9 cellular contexts compared by ENCODE assay signal in the genomic region with DNA sequence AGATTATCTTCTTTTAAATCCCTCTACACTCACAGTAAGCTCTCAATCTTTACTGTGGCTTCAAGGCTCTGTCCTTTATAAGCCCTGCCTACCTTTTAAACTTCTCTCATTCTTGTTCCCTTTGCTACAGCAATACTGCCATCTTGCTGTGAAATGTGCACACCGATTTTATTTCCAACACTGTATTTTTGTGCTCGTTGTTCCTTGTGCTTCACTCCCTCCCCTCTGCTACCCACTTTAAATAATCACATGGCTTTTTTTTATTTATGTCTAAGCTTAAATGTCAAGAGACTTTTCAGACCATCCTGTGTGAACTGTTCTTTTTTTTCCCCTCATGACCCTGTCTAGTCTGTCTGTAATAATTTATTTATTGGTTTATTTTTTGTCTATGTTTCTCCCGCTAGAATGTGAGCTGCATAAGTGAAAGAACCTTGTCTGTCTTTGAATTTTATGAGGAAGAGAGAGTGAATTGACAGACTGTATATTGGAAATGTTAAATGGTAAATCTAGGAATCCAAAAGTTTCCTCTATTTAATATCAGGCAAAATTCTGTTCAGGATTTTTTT. TPM values are rescaled to one million over a fixed set of nuclear protein-coding genes. Genes with fewer than 3 reads are reported as not detected.
A peak's percentile ranks its signal among the peaks of the same experiment; 100 is the strongest.
DNase-seq lines count a peak whose midpoint lies in the region; ATAC-seq and TF ChIP-seq lines count a peak whose summit lies in the region.
"Had no signal": no experiment of that assay in that cellular context is flagged by ENCODE, and none has a peak within 500 bp of the region (broad histone marks: within the 10 kb centered on the region; RNA-seq: fewer than 3 reads in every experiment).

No MANE protein-coding gene starts in this region.

- peaks cover 0 to 12% (median 0%) of the 10 kb centered on the region in 3 experiments for H3K36me3 ChIP-seq in naive thymus-derived CD4-positive, alpha-beta T cell (ENCODE audit: control insufficient read depth in 2 of 3, insufficient read depth in 3 of 3, low read length in 3 of 3)

- peak overlapping the region in 1 of 9 donors; percentile 47 for H3K27ac Mint-ChIP-seq in naive thymus-derived CD4-positive, alpha-beta T cell

- H3K4me3 ChIP-seq in naive thymus-derived CD4-positive, alpha-beta T cell (ENCODE audit: low read length) = no peak overlapping the region

- intact Hi-C loops in naive thymus-derived CD4-positive, alpha-beta T cell (cut with micrococcal nuclease) = loop anchor here (1.0 to 10.0 kb wide), 8 partner anchors 45 to 1026 kb away; a partner anchor contains a TSS

- H3K9me3 ChIP-seq in naive thymus-derived CD4-positive, alpha-beta T cell (ENCODE audit: control insufficient read depth in 2 of 3, low read length in 3 of 3) = no peaks in the 10 kb centered on the region

- H3K27ac ChIP-seq in naive thymus-derived CD4-positive, alpha-beta T cell (ENCODE audit: low read depth, low read length) = no peak overlapping the region

- H3K27me3 ChIP-seq in naive thymus-derived CD4-positive, alpha-beta T cell (ENCODE audit: control insufficient read depth in 2 of 2, insufficient read depth in 2 of 2, low read length in 2 of 2) = no peaks in the 10 kb centered on the region

- H3K36me3 Mint-ChIP-seq in naive thymus-derived CD4-positive, alpha-beta T cell = peaks cover 4 to 49% (median 32%) of the 10 kb centered on the region in 5 donors

- POLR2A ChIA-PET in naive thymus-derived CD4-positive, alpha-beta T cell (lab: Charles Lee) = no interaction called here

- H3K9me3 Mint-ChIP-seq in naive thymus-derived CD4-positive, alpha-beta T cell = no peaks in the 10 kb centered on the region
- H3K9me3 Mint-ChIP-seq: CD8-positive, alpha-beta memory T cell had no signal

- no peaks in the 10 kb centered on the region for H3K27me3 Mint-ChIP-seq in naive thymus-derived CD4-positive, alpha-beta T cell
- H3K27me3 Mint-ChIP-seq: CD8-positive, alpha-beta memory T cell had no signal

- no peak for TF ChIP-seq CTCF in omental fat pad (IDR thresholded peaks at IDR 0.05)

- H3K4me1 ChIP-seq in naive thymus-derived CD4-positive, alpha-beta T cell (ENCODE audit: control insufficient read depth in 2 of 2, insufficient read depth in 2 of 2, low read length in 2 of 2) = no peaks in the 10 kb centered on the region

- DNase-seq in NCI-H146 treated with DMSO at 0.1 percent for 48 hours (lab: John Stamatoyannopoulos, UW; ENCODE audit: unreplicated experiment) (peak; percentile 1), NCI-H146 (lab: John Stamatoyannopoulos, UW) (no peak), HS-27A (ENCODE audit: low read depth) (peak; percentile 19), RPMI8226 (peak; percentile 26), erythroblast (lab: John Stamatoyannopoulos, UW) (peak; percentile 52 to 59), UCSD-AML1 (lab: John Stamatoyannopoulos, UW; ENCODE audit: unreplicated experiment) (no peak), omental fat pad (ENCODE audit: low spot score) (no peak)
- DNase-seq in naive thymus-derived CD4-positive, alpha-beta T cell = peak in 7 of 9 donors; percentile 20 to 56 (median 45)

- peaks cover 0 to 14% (median 9%) of the 10 kb centered on the region in 7 donors for H3K4me1 Mint-ChIP-seq in naive thymus-derived CD4-positive, alpha-beta T cell

- TF ChIP-seq POLR2A in erythroblast (IDR thresholded peaks at IDR 0.05; ENCODE audit: low read length) = no peak

- CTCF ChIA-PET in naive thymus-derived CD4-positive, alpha-beta T cell (lab: Charles Lee) = interaction anchor here (0.6 to 2.4 kb wide), 10 partner anchors 9 to 554 kb away, joined by 3 to 19 read pairs (median 5); a partner anchor contains a TSS

- ATAC-seq in naive thymus-derived CD4-positive, alpha-beta T cell = peak; percentile 64
- ATAC-seq in omental fat pad (ENCODE audit: low FRiP score) = no peak

- H3K4me3 Mint-ChIP-seq in naive thymus-derived CD4-positive, alpha-beta T cell = no peak overlapping the region
- H3K4me3 Mint-ChIP-seq: CD8-positive, alpha-beta memory T cell had no signal

RNA-seq across cellular contexts. Expression of a gene that starts 45.7 kb away (rescaled TPM):
- total RNA-seq in naive thymus-derived CD4-positive, alpha-beta T cell = 10 to 100 TPM; 18.0 to 31.2 (median 25.0) TPM
- 10 to 100 TPM; 22.2 to 24.4 TPM for polyA plus RNA-seq in naive thymus-derived CD4-positive, alpha-beta T cell
- 10 to 100 TPM; 18.5 to 43.5 (median 23.4) TPM for total RNA-seq in omental fat pad

Comparison
In these comparisons a context has a peak if more than half of its experiments do, and no peak if none do; other contexts are left out.
1. DNase-seq: peak in NCI-H146 treated with DMSO at 0.1 percent for 48 hours (single experiment), HS-27A (single experiment), RPMI8226 (single experiment), erythroblast (2 of 2) and naive thymus-derived CD4-positive, alpha-beta T cell (7 of 9); none in NCI-H146 (single experiment), UCSD-AML1 (single experiment) and omental fat pad (single experiment).